ENCODE assay signal across 1 cellular context in genomic region chrX:44061940-44062339, GRCh38.
TF ChIP-seq lines count a peak whose summit lies in the region.

No MANE protein-coding gene starts in this region.

TF ChIP-seq in HCT116, 20 proteins besides CTCF, POLR2A, EP300 and RAD21 (continued from another document):
- TF ChIP-seq, protein P1, sequence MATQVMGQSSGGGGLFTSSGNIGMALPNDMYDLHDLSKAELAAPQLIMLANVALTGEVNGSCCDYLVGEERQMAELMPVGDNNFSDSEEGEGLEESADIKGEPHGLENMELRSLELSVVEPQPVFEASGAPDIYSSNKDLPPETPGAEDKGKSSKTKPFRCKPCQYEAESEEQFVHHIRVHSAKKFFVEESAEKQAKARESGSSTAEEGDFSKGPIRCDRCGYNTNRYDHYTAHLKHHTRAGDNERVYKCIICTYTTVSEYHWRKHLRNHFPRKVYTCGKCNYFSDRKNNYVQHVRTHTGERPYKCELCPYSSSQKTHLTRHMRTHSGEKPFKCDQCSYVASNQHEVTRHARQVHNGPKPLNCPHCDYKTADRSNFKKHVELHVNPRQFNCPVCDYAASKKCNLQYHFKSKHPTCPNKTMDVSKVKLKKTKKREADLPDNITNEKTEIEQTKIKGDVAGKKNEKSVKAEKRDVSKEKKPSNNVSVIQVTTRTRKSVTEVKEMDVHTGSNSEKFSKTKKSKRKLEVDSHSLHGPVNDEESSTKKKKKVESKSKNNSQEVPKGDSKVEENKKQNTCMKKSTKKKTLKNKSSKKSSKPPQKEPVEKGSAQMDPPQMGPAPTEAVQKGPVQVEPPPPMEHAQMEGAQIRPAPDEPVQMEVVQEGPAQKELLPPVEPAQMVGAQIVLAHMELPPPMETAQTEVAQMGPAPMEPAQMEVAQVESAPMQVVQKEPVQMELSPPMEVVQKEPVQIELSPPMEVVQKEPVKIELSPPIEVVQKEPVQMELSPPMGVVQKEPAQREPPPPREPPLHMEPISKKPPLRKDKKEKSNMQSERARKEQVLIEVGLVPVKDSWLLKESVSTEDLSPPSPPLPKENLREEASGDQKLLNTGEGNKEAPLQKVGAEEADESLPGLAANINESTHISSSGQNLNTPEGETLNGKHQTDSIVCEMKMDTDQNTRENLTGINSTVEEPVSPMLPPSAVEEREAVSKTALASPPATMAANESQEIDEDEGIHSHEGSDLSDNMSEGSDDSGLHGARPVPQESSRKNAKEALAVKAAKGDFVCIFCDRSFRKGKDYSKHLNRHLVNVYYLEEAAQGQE (IDR thresholded peaks at IDR 0.05; ENCODE audit: low read depth) = no peak
- no peak for TF ChIP-seq EZH2 (IDR thresholded peaks at IDR 0.05)
- no peak for TF ChIP-seq SIN3A (IDR thresholded peaks at IDR 0.05; ENCODE audit: low read depth)
- no peak for TF ChIP-seq SRF (IDR thresholded peaks at IDR 0.05; ENCODE audit: low read depth)
- TF ChIP-seq ELF1 (IDR thresholded peaks at IDR 0.05; ENCODE audit: borderline replicate concordance, low read depth) = no peak
- TF ChIP-seq EZH2phosphoT487 (IDR thresholded peaks at IDR 0.05; ENCODE audit: borderline replicate concordance) = no peak
- TF ChIP-seq, protein P2, sequence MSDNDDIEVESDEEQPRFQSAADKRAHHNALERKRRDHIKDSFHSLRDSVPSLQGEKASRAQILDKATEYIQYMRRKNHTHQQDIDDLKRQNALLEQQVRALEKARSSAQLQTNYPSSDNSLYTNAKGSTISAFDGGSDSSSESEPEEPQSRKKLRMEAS (IDR thresholded peaks at IDR 0.05) = no peak
- TF ChIP-seq EGR1 (IDR thresholded peaks at IDR 0.05; ENCODE audit: low read depth) = no peak
- no peak for TF ChIP-seq SP1 (IDR thresholded peaks at IDR 0.05; ENCODE audit: low read depth)
- TF ChIP-seq JUND (IDR thresholded peaks at IDR 0.05) = no peak
